26 cellular contexts compared by ENCODE assay signal in the genomic region with DNA sequence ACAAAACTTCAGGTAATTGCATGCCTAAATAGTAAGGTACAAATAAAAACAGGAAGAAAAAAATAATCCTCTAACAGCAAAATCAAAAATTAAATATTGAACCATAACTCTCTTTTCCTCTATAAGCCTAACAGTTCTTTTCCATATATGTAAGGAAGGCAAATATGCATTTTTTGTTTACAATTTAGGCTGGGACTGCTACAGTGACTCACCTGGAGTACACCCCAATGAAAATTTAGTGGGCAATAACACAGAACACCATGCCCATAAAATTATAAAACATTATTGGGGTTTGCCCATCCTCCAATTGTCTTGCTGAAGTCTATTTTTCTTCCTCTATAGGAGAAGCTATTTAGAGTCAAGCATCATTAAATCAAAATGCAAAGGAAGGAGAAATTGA.
DNase-seq lines count a peak whose midpoint lies in the region; ATAC-seq and TF ChIP-seq lines count a peak whose summit lies in the region.
"Had no signal": no experiment of that assay in that cellular context is flagged by ENCODE, and none has a peak within 500 bp of the region (broad histone marks: within the 10 kb centered on the region; RNA-seq: fewer than 3 reads in every experiment).

No MANE protein-coding gene starts in this region.

- H3K27ac ChIP-seq in smooth muscle cell (ENCODE audit: low read depth), result peak overlapping the region; percentile 4
- H3K27ac ChIP-seq: BLaER1 treated with 17β-estradiol and CSF1 and Interleukin-3, amounts not matched to agents 10 nM and 100 nM; SJSA1 had no signal

- no peaks in the 10 kb centered on the region for H3K9me3 ChIP-seq in smooth muscle cell (replicated peaks; ENCODE audit: low read depth)
- H3K9me3 ChIP-seq: A549; BLaER1 treated with 17β-estradiol and CSF1 and Interleukin-3, amounts not matched to agents 10 nM and 100 nM; MG63; SJSA1 had no signal

- POLR2A ChIA-PET in WTC11 (lab: Charles Lee), result no interaction called here

- BruUV-seq in Calu3 (replicated peaks; lab: Mats Ljungman, UMichigan), result no TSS peak

- peaks cover 37% of the 10 kb centered on the region for H3K4me1 ChIP-seq in smooth muscle cell (ENCODE audit: low read depth)

- no peak for TF ChIP-seq CTCF in Calu3 (IDR thresholded peaks at IDR 0.05; ENCODE audit: unreplicated experiment)
- no peak for TF ChIP-seq CTCF in WTC11 (IDR thresholded peaks at IDR 0.05)
- TF ChIP-seq CTCF in mesothelial cell of epicardium (IDR thresholded peaks at IDR 0.05; ENCODE audit: unreplicated experiment), result no peak
- no peak for TF ChIP-seq CTCF in smooth muscle cell (IDR thresholded peaks at IDR 0.05; ENCODE audit: borderline replicate concordance, insufficient read depth, poor library complexity, severe bottlenecking)

- H3K4me1 Mint-ChIP-seq in Calu3 (ENCODE audit: low read depth, unreplicated experiment) (peaks cover 62% of the 10 kb centered on the region), WTC11 (peaks cover 49% of the 10 kb centered on the region), mesothelial cell of epicardium (peaks cover 79% of the 10 kb centered on the region)
- no peaks in the 10 kb centered on the region for H3K4me1 Mint-ChIP-seq in activated CD4-positive, alpha-beta T cell treated with anti-CD3 and anti-CD28 coated beads, Interleukin-2, amount 10 ng/mL, durations not matched to agents 24 days and 14 days

- H3K27me3 Mint-ChIP-seq in Calu3 (ENCODE audit: unreplicated experiment) (no peaks in the 10 kb centered on the region), WTC11 (ENCODE audit: low read depth) (no peaks in the 10 kb centered on the region), mesothelial cell of epicardium (ENCODE audit: low read depth) (no peaks in the 10 kb centered on the region)
- H3K27me3 Mint-ChIP-seq in activated CD4-positive, alpha-beta T cell treated with anti-CD3 and anti-CD28 coated beads, Interleukin-2, amount 10 ng/mL, durations not matched to agents 24 days and 14 days, result no peaks in the 10 kb centered on the region
- H3K27me3 Mint-ChIP-seq: CD4-positive, alpha-beta T cell had no signal

- CTCF ChIA-PET in Calu3 (lab: Charles Lee), result no interaction called here
- CTCF ChIA-PET in WTC11 (lab: Charles Lee), result no interaction called here

- H3K79me2 ChIP-seq in smooth muscle cell (ENCODE audit: low read depth), result no peaks in the 10 kb centered on the region

- no peak overlapping the region for H3K9ac ChIP-seq in smooth muscle cell (ENCODE audit: low read depth)
- H3K9ac ChIP-seq: BLaER1 treated with 17β-estradiol and CSF1 and Interleukin-3, amounts not matched to agents 10 nM and 100 nM had no signal

- H3F3A ChIP-seq in smooth muscle cell (ENCODE audit: low read depth), result peaks cover 12% of the 10 kb centered on the region

- H3K27ac Mint-ChIP-seq in Calu3 (ENCODE audit: unreplicated experiment) (peak overlapping the region; percentile 95), WTC11 (peak overlapping the region; percentile 14; the same call in 1 of the 2 replicates), mesothelial cell of epicardium (peak overlapping the region; percentile 92)
- H3K27ac Mint-ChIP-seq in activated CD4-positive, alpha-beta T cell treated with anti-CD3 and anti-CD28 coated beads, Interleukin-2, amount 10 ng/mL, durations not matched to agents 24 days and 14 days, result no peak overlapping the region
- H3K27ac Mint-ChIP-seq: CD4-positive, alpha-beta T cell had no signal

- no peak overlapping the region for H2AFZ ChIP-seq in smooth muscle cell (ENCODE audit: low read depth)

- H4K20me1 ChIP-seq in smooth muscle cell (ENCODE audit: low read depth), result no peaks in the 10 kb centered on the region
- H4K20me1 ChIP-seq: BLaER1 treated with 17β-estradiol and CSF1 and Interleukin-3, amounts not matched to agents 10 nM and 100 nM had no signal

- H3K4me3 ChIP-seq in smooth muscle cell, result no peak overlapping the region
- H3K4me3 ChIP-seq: A549; BLaER1 treated with 17β-estradiol and CSF1 and Interleukin-3, amounts not matched to agents 10 nM and 100 nM; GM12878; MG63; SJSA1 had no signal

- intact Hi-C loops in Calu3 (cut with micrococcal nuclease; ENCODE audit: unreplicated experiment), result loop anchor here (2.0 kb wide), 1 partner anchor 273 kb away; no protein-coding TSS in a partner anchor
- intact Hi-C loops in activated CD4-positive, alpha-beta T cell treated with anti-CD3 and anti-CD28 coated beads, Interleukin-2, amount 10 ng/mL, durations not matched to agents 24 days and 14 days (cut with micrococcal nuclease), result no loop called here

- H3K4me2 ChIP-seq in smooth muscle cell, result no peak overlapping the region
- H3K4me2 ChIP-seq: A549; BLaER1 treated with 17β-estradiol and CSF1 and Interleukin-3, amounts not matched to agents 10 nM and 100 nM had no signal

- H3K27me3 ChIP-seq in smooth muscle cell (ENCODE audit: low read depth), result no peaks in the 10 kb centered on the region
- H3K27me3 ChIP-seq: BLaER1 treated with 17β-estradiol and CSF1 and Interleukin-3, amounts not matched to agents 10 nM and 100 nM; MG63; SJSA1 had no signal

- H3K36me3 Mint-ChIP-seq in Calu3 (ENCODE audit: insufficient read depth, unreplicated experiment), result peaks cover 5% of the 10 kb centered on the region
- H3K36me3 Mint-ChIP-seq in WTC11, result no peaks in the 10 kb centered on the region
- no peaks in the 10 kb centered on the region for H3K36me3 Mint-ChIP-seq in mesothelial cell of epicardium
- H3K36me3 Mint-ChIP-seq in activated CD4-positive, alpha-beta T cell treated with anti-CD3 and anti-CD28 coated beads, Interleukin-2, amount 10 ng/mL, durations not matched to agents 24 days and 14 days (ENCODE audit: low read depth), result no peaks in the 10 kb centered on the region

- H3K36me3 ChIP-seq in smooth muscle cell (ENCODE audit: low read depth), result no peaks in the 10 kb centered on the region
- H3K36me3 ChIP-seq: MG63, SJSA1 had no signal

- ATAC-seq in WTC11 (no peak), HG03439 (IDR thresholded peaks at IDR 0.05; ENCODE audit: unreplicated experiment) (no peak)
- ATAC-seq: A549, GM12878 had no signal

- H3K4me3 Mint-ChIP-seq in Calu3 (ENCODE audit: low read depth, unreplicated experiment) (peak overlapping the region; percentile 28), WTC11 (no peak overlapping the region), mesothelial cell of epicardium (no peak overlapping the region)
- no peak overlapping the region for H3K4me3 Mint-ChIP-seq in activated CD4-positive, alpha-beta T cell treated with anti-CD3 and anti-CD28 coated beads, Interleukin-2, amount 10 ng/mL, durations not matched to agents 24 days and 14 days
- H3K4me3 Mint-ChIP-seq: CD4-positive, alpha-beta T cell had no signal

- no peaks in the 10 kb centered on the region for H3K9me3 Mint-ChIP-seq in Calu3 (ENCODE audit: low read depth, unreplicated experiment)
- no peaks in the 10 kb centered on the region for H3K9me3 Mint-ChIP-seq in WTC11
- no peaks in the 10 kb centered on the region for H3K9me3 Mint-ChIP-seq in mesothelial cell of epicardium
- no peaks in the 10 kb centered on the region for H3K9me3 Mint-ChIP-seq in activated CD4-positive, alpha-beta T cell treated with anti-CD3 and anti-CD28 coated beads, Interleukin-2, amount 10 ng/mL, durations not matched to agents 24 days and 14 days
- H3K9me3 Mint-ChIP-seq: CD4-positive, alpha-beta T cell had no signal

- DNase-seq in Calu3, result no peak
- DNase-seq in WTC11 (ENCODE audit: low spot score), result no peak
- DNase-seq in mesothelial cell of epicardium (ENCODE audit: low spot score in 2 of 2, unreplicated experiment in 2 of 2), result no peak
- DNase-seq in smooth muscle cell (lab: John Stamatoyannopoulos, UW; ENCODE audit: unreplicated experiment), result no peak
- no peak for DNase-seq in NCI-H446 treated with DMSO at 0.1 percent for 48 hours (lab: John Stamatoyannopoulos, UW)
- no peak for DNase-seq in activated naive CD4-positive, alpha-beta T cell treated with Interleukin-2 at 50 U/mL for 16 hours
- DNase-seq in activated CD4-positive, alpha-beta T cell treated with anti-CD3 and anti-CD28 coated beads, Interleukin-2, amount 10 ng/mL, durations not matched to agents 24 days and 14 days, result no peak
- DNase-seq: AML-193; CD4-positive, alpha-beta T cell; EL; GDM1; KBM-7; MG63; NCI-H1105 treated with DMSO at 0.1 percent for 48 hours; NCI-H146; NCI-H1930; NCI-H2107; NCI-H524 treated with DMSO at 0.1 percent for 48 hours; NCI-H774; Right ventricle myocardium superior; RPMI8226 had no signal

TF ChIP-seq in WTC11, 78 proteins besides CTCF, POLR2A, EP300 and RAD21:
- TF ChIP-seq, protein P1, sequence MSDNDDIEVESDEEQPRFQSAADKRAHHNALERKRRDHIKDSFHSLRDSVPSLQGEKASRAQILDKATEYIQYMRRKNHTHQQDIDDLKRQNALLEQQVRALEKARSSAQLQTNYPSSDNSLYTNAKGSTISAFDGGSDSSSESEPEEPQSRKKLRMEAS (CRISPR knock-in tag; IDR thresholded peaks at IDR 0.05), result no peak
- TF ChIP-seq FOXP1 (CRISPR knock-in tag; IDR thresholded peaks at IDR 0.05; ENCODE audit: borderline replicate concordance) (no peak), NFE2L1 (CRISPR knock-in tag; IDR thresholded peaks at IDR 0.05) (no peak), MYBL2 (CRISPR knock-in tag; IDR thresholded peaks at IDR 0.05) (no peak), ETV6 (CRISPR knock-in tag; IDR thresholded peaks at IDR 0.05) (no peak), GRHL2 (CRISPR knock-in tag; IDR thresholded peaks at IDR 0.05; ENCODE audit: insufficient replicate concordance, severe bottlenecking) (no peak)
- TF ChIP-seq, protein P2, sequence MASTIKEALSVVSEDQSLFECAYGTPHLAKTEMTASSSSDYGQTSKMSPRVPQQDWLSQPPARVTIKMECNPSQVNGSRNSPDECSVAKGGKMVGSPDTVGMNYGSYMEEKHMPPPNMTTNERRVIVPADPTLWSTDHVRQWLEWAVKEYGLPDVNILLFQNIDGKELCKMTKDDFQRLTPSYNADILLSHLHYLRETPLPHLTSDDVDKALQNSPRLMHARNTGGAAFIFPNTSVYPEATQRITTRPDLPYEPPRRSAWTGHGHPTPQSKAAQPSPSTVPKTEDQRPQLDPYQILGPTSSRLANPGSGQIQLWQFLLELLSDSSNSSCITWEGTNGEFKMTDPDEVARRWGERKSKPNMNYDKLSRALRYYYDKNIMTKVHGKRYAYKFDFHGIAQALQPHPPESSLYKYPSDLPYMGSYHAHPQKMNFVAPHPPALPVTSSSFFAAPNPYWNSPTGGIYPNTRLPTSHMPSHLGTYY (CRISPR knock-in tag; IDR thresholded peaks at IDR 0.05), result no peak
